25 cellular contexts compared by ENCODE assay signal in the genomic region with DNA sequence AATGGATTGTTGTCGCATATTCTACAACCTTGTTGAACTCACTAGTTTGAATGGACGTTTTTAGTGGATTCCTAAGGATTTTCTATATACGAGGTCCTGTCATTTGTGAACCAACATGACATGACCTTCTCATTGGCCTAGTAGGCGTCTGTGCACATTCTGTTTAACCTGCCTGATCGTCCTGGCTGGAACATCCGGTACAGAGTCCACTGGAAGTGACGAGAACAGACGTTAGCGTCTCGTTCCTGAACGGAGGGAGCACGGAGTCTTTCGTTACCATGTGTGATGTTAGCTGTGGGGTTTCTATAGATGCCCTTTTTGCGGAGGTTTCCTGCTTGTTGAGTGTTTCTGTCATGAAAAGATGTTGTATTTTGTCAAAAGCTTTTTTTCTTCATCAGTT.
"Had no signal": no experiment of that assay in that cellular context is flagged by ENCODE, and none has a peak within 500 bp of the region (broad histone marks: within the 10 kb centered on the region; RNA-seq: fewer than 3 reads in every experiment).

No MANE protein-coding gene starts in this region.

- H3K4me1 ChIP-seq: ascending aorta, breast epithelium had no signal

- FAIRE-seq: frontal cortex had no signal

- H3K36me3 ChIP-seq: ascending aorta, breast epithelium, cardiac muscle cell had no signal

- H3K27me3 ChIP-seq: ascending aorta, cardiac muscle cell had no signal

- H3K27ac ChIP-seq: ascending aorta, breast epithelium, cardiac muscle cell, coronary artery, dorsolateral prefrontal cortex had no signal

- H3K4me3 ChIP-seq: ascending aorta, breast epithelium, cardiac muscle cell, coronary artery, dorsolateral prefrontal cortex had no signal

- DNase-seq: activated CD4-positive, alpha-beta memory T cell treated with anti-CD3 and anti-CD28 coated beads for 36 hours; activated CD4-positive, alpha-beta T cell treated with anti-CD3 and anti-CD28 coated beads for 36 hours; activated CD4-positive, alpha-beta T cell treated with anti-CD3 and anti-CD28 coated beads, Interleukin-2, amount 10 ng/mL, durations not matched to agents 24 days and 14 days; activated CD4-positive, CD25-positive, alpha-beta regulatory T cell; activated CD4-positive, CD25-positive, alpha-beta regulatory T cell treated with anti-CD3 and anti-CD28 coated beads, Interleukin-2, amount 50 U/mL, for 72 hours; activated CD8-positive, alpha-beta memory T cell treated with anti-CD3 and anti-CD28 coated beads, Interleukin-2, amount 10 ng/mL, durations not matched to agents 7 days and 5 days; activated CD8-positive, alpha-beta memory T cell treated with anti-CD3 and anti-CD28 coated beads, Interleukin-2, amount 50 U/mL, for 4 hours; activated CD8-positive, alpha-beta T cell treated with anti-CD3 and anti-CD28 coated beads, Interleukin-2, amount 10 ng/mL, durations not matched to agents 7 days and 5 days; activated gamma-delta T cell; activated naive CD4-positive, alpha-beta T cell; activated naive CD4-positive, alpha-beta T cell treated with anti-CD3 and anti-CD28 coated beads, Interleukin-2, amount 10 ng/mL, durations not matched to agents 7 days and 5 days; activated naive CD8-positive, alpha-beta T cell treated with anti-CD3 and anti-CD28 coated beads, Interleukin-2, amount 10 ng/mL, durations not matched to agents 7 days and 5 days; activated T-cell treated with anti-CD3 and anti-CD28 coated beads, Interleukin-2, amount 50 U/mL, for 1 hour; activated T-cell treated with anti-CD3 and anti-CD28 coated beads, Interleukin-2, amount 50 U/mL, for 72 hours; dorsolateral prefrontal cortex; effector memory CD4-positive, alpha-beta T cell; endodermal cell; foreskin fibroblast; T-helper 2 cell had no signal

- ATAC-seq: activated CD8-positive, alpha-beta memory T cell treated with anti-CD3 and anti-CD28 coated beads, Interleukin-2, amount 10 ng/mL, durations not matched to agents 7 days and 5 days; activated CD8-positive, alpha-beta T cell treated with anti-CD3 and anti-CD28 coated beads, Interleukin-2, amount 10 ng/mL, durations not matched to agents 7 days and 5 days; esophagus mucosa had no signal
